ENCODE assay signal across 34 cellular contexts in the genomic region with DNA sequence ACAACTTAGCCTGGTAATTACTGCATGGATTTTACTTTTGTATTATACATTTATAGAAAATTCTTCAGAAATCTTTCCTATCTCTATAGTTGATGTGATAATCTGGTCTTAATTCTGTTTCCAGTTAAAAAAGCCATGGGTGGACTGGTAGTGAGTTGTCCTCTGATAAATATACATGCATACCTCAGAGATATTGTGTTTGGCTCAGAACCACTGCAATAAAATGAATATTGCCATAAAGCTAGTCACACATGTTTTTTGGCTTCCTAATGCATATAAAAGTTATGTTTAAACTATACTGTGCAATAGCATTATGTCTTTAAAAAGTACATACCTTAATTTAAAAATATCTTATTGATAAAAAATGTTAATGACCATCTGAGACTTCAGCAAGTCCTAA.
"Had no signal": no experiment of that assay in that cellular context is flagged by ENCODE, and none has a peak within 500 bp of the region (broad histone marks: within the 10 kb centered on the region; RNA-seq: fewer than 3 reads in every experiment).

No MANE protein-coding gene starts in this region.

- DNase-seq: activated CD4-positive, alpha-beta T cell treated with anti-CD3 and anti-CD28 coated beads for 36 hours; activated CD4-positive, CD25-positive, alpha-beta regulatory T cell; activated CD8-positive, alpha-beta memory T cell treated with anti-CD3 and anti-CD28 coated beads, Interleukin-2, amount 10 ng/mL, durations not matched to agents 7 days and 5 days; activated CD8-positive, alpha-beta T cell treated with anti-CD3 and anti-CD28 coated beads, Interleukin-2, amount 10 ng/mL, durations not matched to agents 7 days and 5 days; activated effector memory CD4-positive, alpha-beta T cell treated with Interleukin-2 at 50 U/mL for 16 hours; activated naive CD4-positive, alpha-beta T cell treated with Interleukin-2 at 50 U/mL for 16 hours; activated T-cell treated with anti-CD3 and anti-CD28 coated beads for 4 hours; activated T-cell treated with anti-CD3 and anti-CD28 coated beads, Interleukin-2, amount 50 U/mL, for 72 hours; caudate nucleus; effector CD4-positive, alpha-beta T cell; foreskin keratinocyte; heart left ventricle; hypothalamus; immature natural killer cell; kidney; naive B cell; occipital lobe; posterior cingulate gyrus; stimulated activated CD4-positive, alpha-beta T cell treated with anti-CD3 and anti-CD28 coated beads, Interleukin-4, amount 100 ng/mL, for 24 hours; stimulated activated naive CD8-positive, alpha-beta T cell treated with anti-CD3 and anti-CD28 coated beads, Interleukin-15, amount 100 ng/mL, for 72 hours; substantia nigra; T-helper 1 cell; uterus had no signal

- H3K36me3 Mint-ChIP-seq: activated CD8-positive, alpha-beta memory T cell treated with anti-CD3 and anti-CD28 coated beads, Interleukin-2, amount 10 ng/mL, durations not matched to agents 7 days and 5 days; activated naive CD8-positive, alpha-beta T cell; immature natural killer cell; naive B cell; stimulated activated memory B cell treated with anti-CD40 and anti-IgM and Interleukin-4, amounts not matched to agents 10 μg/mL and 1 μg/mL and 100 μg/mL, for 72 hours; type B pancreatic cell had no signal

- H3K4me3 Mint-ChIP-seq: activated CD4-positive, alpha-beta T cell treated with anti-CD3 and anti-CD28 coated beads for 36 hours; activated CD8-positive, alpha-beta memory T cell treated with anti-CD3 and anti-CD28 coated beads, Interleukin-2, amount 10 ng/mL, durations not matched to agents 7 days and 5 days; activated CD8-positive, alpha-beta T cell treated with anti-CD3 and anti-CD28 coated beads, Interleukin-2, amount 10 ng/mL, durations not matched to agents 7 days and 5 days; activated naive CD8-positive, alpha-beta T cell; activated T-cell treated with anti-CD3 and anti-CD28 coated beads, Interleukin-2, amount 50 U/mL, for 72 hours; dendritic cell treated with granulocyte-macrophage colony-stimulating factor and Interleukin-4, amounts not matched to agents 40 ng/mL and 50 ng/mL, for 4 days; immature natural killer cell; mesothelial cell of epicardium; naive B cell; neural crest cell; stimulated activated memory B cell treated with anti-CD40 and anti-IgM and Interleukin-4, amounts not matched to agents 10 μg/mL and 1 μg/mL and 100 μg/mL, for 72 hours; stimulated activated naive CD8-positive, alpha-beta T cell treated with anti-CD3 and anti-CD28 coated beads, Interleukin-15, amount 100 ng/mL, for 72 hours; T-helper 2 cell treated with Interferon-gamma antibody and Interleukin-4, amounts not matched to agents 5 μg/mL and 100 μg/mL, for 36 hours; type B pancreatic cell had no signal

- H3K36me3 ChIP-seq: ascending aorta, esophagus muscularis mucosa, heart left ventricle, uterus had no signal

- H3K4me1 ChIP-seq: ascending aorta, esophagus muscularis mucosa, foreskin keratinocyte, heart left ventricle, uterus had no signal

- H3K4me3 ChIP-seq: ascending aorta, esophagus muscularis mucosa, heart left ventricle, skin epidermis, uterus had no signal

- H3K9me3 Mint-ChIP-seq: activated T-cell treated with anti-CD3 and anti-CD28 coated beads, Interleukin-2, amount 50 U/mL, for 72 hours; dendritic cell treated with granulocyte-macrophage colony-stimulating factor and Interleukin-4, amounts not matched to agents 40 ng/mL and 50 ng/mL, for 4 days; stimulated activated naive CD8-positive, alpha-beta T cell treated with anti-CD3 and anti-CD28 coated beads, Interleukin-15, amount 100 ng/mL, for 72 hours; T-helper 2 cell treated with Interferon-gamma antibody and Interleukin-4, amounts not matched to agents 5 μg/mL and 100 μg/mL, for 36 hours had no signal

- ATAC-seq: activated CD4-positive, alpha-beta T cell treated with anti-CD3 and anti-CD28 coated beads for 36 hours; activated CD8-positive, alpha-beta memory T cell treated with anti-CD3 and anti-CD28 coated beads, Interleukin-2, amount 10 ng/mL, durations not matched to agents 7 days and 5 days; activated CD8-positive, alpha-beta T cell treated with anti-CD3 and anti-CD28 coated beads, Interleukin-2, amount 10 ng/mL, durations not matched to agents 7 days and 5 days; activated T-cell treated with anti-CD3 and anti-CD28 coated beads, Interleukin-2, amount 50 U/mL, for 72 hours; foreskin keratinocyte; heart left ventricle; sciatic nerve; stimulated activated memory B cell treated with anti-CD40 and anti-IgM and Interleukin-4, amounts not matched to agents 10 μg/mL and 1 μg/mL and 100 μg/mL, for 72 hours; stimulated activated naive CD8-positive, alpha-beta T cell treated with anti-CD3 and anti-CD28 coated beads, Interleukin-15, amount 100 ng/mL, for 72 hours had no signal

- H3K4me1 Mint-ChIP-seq: activated CD4-positive, alpha-beta T cell treated with anti-CD3 and anti-CD28 coated beads for 36 hours; activated CD8-positive, alpha-beta memory T cell treated with anti-CD3 and anti-CD28 coated beads, Interleukin-2, amount 10 ng/mL, durations not matched to agents 7 days and 5 days; immature natural killer cell; naive B cell; stimulated activated memory B cell treated with anti-CD40 and anti-IgM and Interleukin-4, amounts not matched to agents 10 μg/mL and 1 μg/mL and 100 μg/mL, for 72 hours; stimulated activated naive CD8-positive, alpha-beta T cell treated with anti-CD3 and anti-CD28 coated beads, Interleukin-15, amount 100 ng/mL, for 72 hours had no signal

- H3K9me3 ChIP-seq: ascending aorta, uterus had no signal

- H3K27ac Mint-ChIP-seq: activated CD4-positive, alpha-beta T cell treated with anti-CD3 and anti-CD28 coated beads for 36 hours; activated CD8-positive, alpha-beta memory T cell treated with anti-CD3 and anti-CD28 coated beads, Interleukin-2, amount 10 ng/mL, durations not matched to agents 7 days and 5 days; activated CD8-positive, alpha-beta T cell treated with anti-CD3 and anti-CD28 coated beads, Interleukin-2, amount 10 ng/mL, durations not matched to agents 7 days and 5 days; activated naive CD8-positive, alpha-beta T cell; activated T-cell treated with anti-CD3 and anti-CD28 coated beads, Interleukin-2, amount 50 U/mL, for 72 hours; dendritic cell treated with granulocyte-macrophage colony-stimulating factor and Interleukin-4, amounts not matched to agents 40 ng/mL and 50 ng/mL, for 4 days; immature natural killer cell; mesothelial cell of epicardium; stimulated activated memory B cell treated with anti-CD40 and anti-IgM and Interleukin-4, amounts not matched to agents 10 μg/mL and 1 μg/mL and 100 μg/mL, for 72 hours; T-helper 2 cell treated with Interferon-gamma antibody and Interleukin-4, amounts not matched to agents 5 μg/mL and 100 μg/mL, for 36 hours; type B pancreatic cell had no signal

- H3K27me3 Mint-ChIP-seq: activated CD4-positive, alpha-beta T cell treated with anti-CD3 and anti-CD28 coated beads for 36 hours; activated CD8-positive, alpha-beta memory T cell treated with anti-CD3 and anti-CD28 coated beads, Interleukin-2, amount 10 ng/mL, durations not matched to agents 7 days and 5 days; activated naive CD8-positive, alpha-beta T cell; dendritic cell treated with granulocyte-macrophage colony-stimulating factor and Interleukin-4, amounts not matched to agents 40 ng/mL and 50 ng/mL, for 4 days; naive B cell; stimulated activated memory B cell treated with anti-CD40 and anti-IgM and Interleukin-4, amounts not matched to agents 10 μg/mL and 1 μg/mL and 100 μg/mL, for 72 hours; stimulated activated naive CD8-positive, alpha-beta T cell treated with anti-CD3 and anti-CD28 coated beads, Interleukin-15, amount 100 ng/mL, for 72 hours; type B pancreatic cell had no signal

- H3K27ac ChIP-seq: ascending aorta, esophagus muscularis mucosa, foreskin keratinocyte, heart left ventricle, skin epidermis, uterus had no signal

- H3K27me3 ChIP-seq: ascending aorta, esophagus muscularis mucosa, foreskin keratinocyte, heart left ventricle, uterus had no signal
